In genomic region chr18:67574749-67575148, GRCh38 we compare ENCODE assay signal across 25 cellular contexts. TPM values are rescaled to one million over a fixed set of nuclear protein-coding genes. Genes with fewer than 3 reads are reported as not detected.
A peak's percentile ranks its signal among the peaks of the same experiment; 100 is the strongest.
DNase-seq lines count a peak whose midpoint lies in the region; ATAC-seq and TF ChIP-seq lines count a peak whose summit lies in the region.
"Had no signal": no experiment of that assay in that cellular context is flagged by ENCODE, and none has a peak within 500 bp of the region (broad histone marks: within the 10 kb centered on the region; RNA-seq: fewer than 3 reads in every experiment).

No MANE protein-coding gene starts in this region.

- H3K4me3 ChIP-seq in Karpas-422 (ENCODE audit: low read length) (no peak overlapping the region), H7 (ENCODE audit: insufficient read depth, low read depth, low read length) (no peak overlapping the region)
- H3K4me3 ChIP-seq: heart right ventricle, K562, lower lobe of right lung, Peyer's patch had no signal

- ATAC-seq in HG03571 (IDR thresholded peaks at IDR 0.05; ENCODE audit: unreplicated experiment): no peak
- ATAC-seq: heart right ventricle; K562; lower lobe of right lung; natural killer cell treated with Interleukin-12 subunit alpha and Interleukin-12 subunit beta and Interleukin-15 and Interleukin-18, amount 100 ng/mL, for 72 hours had no signal

- no peak overlapping the region for H3K4me3 Mint-ChIP-seq in nephron
- H3K4me3 Mint-ChIP-seq: activated naive CD8-positive, alpha-beta T cell treated with anti-CD3 and anti-CD28 coated beads for 36 hours; CD14-positive monocyte; HFFc6; natural killer cell treated with Interleukin-12 subunit alpha and Interleukin-12 subunit beta and Interleukin-15 and Interleukin-18, amount 100 ng/mL, for 72 hours; T-helper 2 cell treated with Interferon-gamma antibody and Interleukin-4, amounts not matched to agents 5 μg/mL and 100 μg/mL, for 36 hours had no signal

- peak overlapping the region; percentile 57 for H3K27ac ChIP-seq in Karpas-422 (ENCODE audit: low read length)
- H3K27ac ChIP-seq: heart right ventricle, lower lobe of right lung, Peyer's patch had no signal

- no peak for TF ChIP-seq CTCF in nephron (IDR thresholded peaks at IDR 0.05; ENCODE audit: unreplicated experiment in 3 of 3)

- H3K27ac Mint-ChIP-seq in nephron: peak overlapping the region in 2 of 3 experiments; percentile 9 to 55
- H3K27ac Mint-ChIP-seq: activated naive CD8-positive, alpha-beta T cell treated with anti-CD3 and anti-CD28 coated beads for 36 hours; CD14-positive monocyte; HFFc6; natural killer cell treated with Interleukin-12 subunit alpha and Interleukin-12 subunit beta and Interleukin-15 and Interleukin-18, amount 100 ng/mL, for 72 hours; T-helper 2 cell treated with Interferon-gamma antibody and Interleukin-4, amounts not matched to agents 5 μg/mL and 100 μg/mL, for 36 hours had no signal

- peak overlapping the region; percentile 56; the same call in 1 of the 2 replicates for H2AFZ ChIP-seq in Karpas-422 (ENCODE audit: low read length)

- peaks cover 17% of the 10 kb centered on the region for H3K9me3 ChIP-seq in Karpas-422 (ENCODE audit: low read length)
- H3K9me3 ChIP-seq: heart right ventricle, lower lobe of right lung, Peyer's patch had no signal

- H3K27me3 ChIP-seq in Karpas-422 (ENCODE audit: low read length) (no peaks in the 10 kb centered on the region), H7 (ENCODE audit: control insufficient read depth, insufficient read depth, low read length) (no peaks in the 10 kb centered on the region)
- H3K27me3 ChIP-seq: heart right ventricle, Peyer's patch had no signal

- H3K4me1 Mint-ChIP-seq in nephron: peaks cover 12% of the 10 kb centered on the region
- H3K4me1 Mint-ChIP-seq: activated naive CD8-positive, alpha-beta T cell treated with anti-CD3 and anti-CD28 coated beads for 36 hours; CD14-positive monocyte had no signal

- H3K9ac ChIP-seq in Karpas-422 (ENCODE audit: low read length): no peak overlapping the region

- H3K9me3 Mint-ChIP-seq in nephron: no peaks in the 10 kb centered on the region
- H3K9me3 Mint-ChIP-seq: activated naive CD8-positive, alpha-beta T cell treated with anti-CD3 and anti-CD28 coated beads for 36 hours; HFFc6; T-helper 2 cell treated with Interferon-gamma antibody and Interleukin-4, amounts not matched to agents 5 μg/mL and 100 μg/mL, for 36 hours had no signal

- no peaks in the 10 kb centered on the region for H3K9me2 ChIP-seq in Karpas-422 (replicated peaks; ENCODE audit: insufficient read depth, low read length)

- H4K20me1 ChIP-seq in Karpas-422 (ENCODE audit: insufficient read depth, low read depth, low read length): no peaks in the 10 kb centered on the region

- H3K4me2 ChIP-seq in Karpas-422 (ENCODE audit: low read depth, low read length, poor library complexity, severe bottlenecking): peak overlapping the region; percentile 50

- no peaks in the 10 kb centered on the region for H3K27me3 Mint-ChIP-seq in nephron (ENCODE audit: low read depth)
- H3K27me3 Mint-ChIP-seq: activated naive CD8-positive, alpha-beta T cell treated with anti-CD3 and anti-CD28 coated beads for 36 hours; natural killer cell treated with Interleukin-12 subunit alpha and Interleukin-12 subunit beta and Interleukin-15 and Interleukin-18, amount 100 ng/mL, for 72 hours had no signal

- H3K79me2 ChIP-seq in Karpas-422 (ENCODE audit: low read length): no peaks in the 10 kb centered on the region

- H3K36me3 ChIP-seq in Karpas-422 (ENCODE audit: insufficient read depth, low read length) (no peaks in the 10 kb centered on the region), H7 (replicated peaks; ENCODE audit: control insufficient read depth, insufficient read depth, low read length) (no peaks in the 10 kb centered on the region)
- H3K36me3 ChIP-seq: heart right ventricle, lower lobe of right lung, Peyer's patch had no signal

- H3K4me1 ChIP-seq in Karpas-422 (ENCODE audit: low read length): peaks cover 31% of the 10 kb centered on the region
- H3K4me1 ChIP-seq: heart right ventricle, lower lobe of right lung, Peyer's patch had no signal

- DNase-seq in NCI-H2081 (lab: John Stamatoyannopoulos, UW) (peak; percentile 10 to 31), NCI-H2081 treated with DMSO at 0.1 percent for 48 hours (lab: John Stamatoyannopoulos, UW) (no peak), Karpas-422 (no peak), NCI-H748 treated with DMSO at 0.1 percent for 48 hours (lab: John Stamatoyannopoulos, UW) (peak; percentile 80), HuH-7.5 (ENCODE audit: low spot score) (no peak), H7 (no peak)
- DNase-seq: activated CD4-positive, alpha-beta T cell treated with anti-CD3 and anti-CD28 coated beads for 4 hours; activated gamma-delta T cell; activated naive CD8-positive, alpha-beta T cell treated with anti-CD3 and anti-CD28 coated beads for 36 hours; activated T-cell treated with anti-CD3 and anti-CD28 coated beads, Interleukin-2, amount 50 U/mL, for 1 hour; anterior cingulate cortex; heart right ventricle; HFFc6; lower lobe of right lung; NCI-H1092 treated with DMSO at 0.1 percent for 48 hours; Peyer's patch; SHP77 treated with DMSO at 0.1 percent for 48 hours; stimulated activated CD4-positive, alpha-beta T cell treated with anti-CD3 and anti-CD28 coated beads, Interleukin-4, amount 100 ng/mL, for 24 hours; trophoblast cell had no signal

- no peaks in the 10 kb centered on the region for H3K36me3 Mint-ChIP-seq in nephron (ENCODE audit: low read depth)
- H3K36me3 Mint-ChIP-seq: activated naive CD8-positive, alpha-beta T cell treated with anti-CD3 and anti-CD28 coated beads for 36 hours; CD14-positive monocyte; natural killer cell treated with Interleukin-12 subunit alpha and Interleukin-12 subunit beta and Interleukin-15 and Interleukin-18, amount 100 ng/mL, for 72 hours had no signal

RNA-seq across cellular contexts. Expression of gene DSEL, which starts 58.2 kb away (rescaled TPM):
- not detected in 2 replicates for total RNA-seq in Karpas-422 (2014; rRNA removed; shearing (Covaris generic); ENCODE audit: low replicate concordance)
- total RNA-seq in H7 (2014; rRNA removed; shearing (Covaris generic)): 9.4 and 9.7 TPM in 2 replicates

Comparison
In these comparisons a context has a peak if more than half of its experiments do, and no peak if none do; other contexts are left out.
1. DNase-seq: peak in NCI-H2081 (2 of 2) and NCI-H748 treated with DMSO at 0.1 percent for 48 hours (single experiment); none in NCI-H2081 treated with DMSO at 0.1 percent for 48 hours (single experiment), Karpas-422 (single experiment), HuH-7.5 (single experiment) and H7 (single experiment).
2. RNA of gene DSEL, which starts 58.2 kb away (total RNA-seq): 9.4 to 9.7 TPM in H7; not detected in Karpas-422; every median in the first group is over 10 times any median in the second.